In genomic region chr2:33660416-33661118, GRCh38 we compare ENCODE assay signal across 20 cellular contexts.
A peak's percentile ranks its signal among the peaks of the same experiment; 100 is the strongest.
DNase-seq lines count a peak whose midpoint lies in the region; ATAC-seq, FAIRE-seq and TF ChIP-seq lines count a peak whose summit lies in the region.
"Had no signal": no experiment of that assay in that cellular context is flagged by ENCODE, and none has a peak within 500 bp of the region (broad histone marks: within the 10 kb centered on the region; RNA-seq: fewer than 3 reads in every experiment).

No MANE protein-coding gene starts in this region.

- H3K4me2 ChIP-seq in PC-9 = peak overlapping the region; percentile 28; the same call in 1 of the 2 replicates
- no peak overlapping the region for H3K4me2 ChIP-seq in neuronal stem cell (ENCODE audit: insufficient read depth, low read length, poor library complexity, severe bottlenecking)
- H3K4me2 ChIP-seq: BLaER1, GM23338 had no signal

- H3F3A ChIP-seq in PC-9 (ENCODE audit: insufficient read depth, low read depth) = no peaks in the 10 kb centered on the region

- POLR2A ChIA-PET in PC-9 (lab: Charles Lee; ENCODE audit: unreplicated experiment) = interaction anchor here (0.6 kb wide), 1 partner anchor 43 kb away, joined by 8 read pairs; no protein-coding TSS in a partner anchor

- no peak overlapping the region for H3K4ac ChIP-seq in neuronal stem cell (ENCODE audit: low read length)

- peak; percentile 5 for DNase-seq in ELF-1 (ENCODE audit: low read depth, low spot score)
- peak; percentile 15 to 58 for DNase-seq in PC-9
- peak; percentile 10 for DNase-seq in bronchial epithelial cell (ENCODE audit: low read depth)
- DNase-seq in neuronal stem cell (ENCODE audit: low spot score) = no peak
- no peak for DNase-seq in activated T-cell treated with anti-CD3 and anti-CD28 coated beads, Interleukin-2, amount 50 U/mL, for 1 hour
- no peak for DNase-seq in esophagus squamous epithelium (lab: John Stamatoyannopoulos, UW)
- DNase-seq: 8988T, DMS79 treated with DMSO at 0.1 percent for 48 hours, HCEC 1CT, IMR-90 had no signal

- H3K4me3 ChIP-seq in PC-9 (no peak overlapping the region), bronchial epithelial cell (ENCODE audit: low read depth, low read length) (no peak overlapping the region), neuronal stem cell (ENCODE audit: low read length in 2 of 2) (no peak overlapping the region), esophagus squamous epithelium (no peak overlapping the region)
- H3K4me3 ChIP-seq: BLaER1, GM12878, GM23338 had no signal

- H3K4me3 Mint-ChIP-seq in activated T-helper 17 cell treated with anti-CD3 and anti-CD28 coated beads, Interleukin-2, amount 50 U/mL, for 72 hours = no peak overlapping the region
- H3K4me3 Mint-ChIP-seq: CD14-positive monocyte; CD4-positive, alpha-beta memory T cell; GM23338 had no signal

- H3K9me3 Mint-ChIP-seq in activated T-helper 17 cell treated with anti-CD3 and anti-CD28 coated beads, Interleukin-2, amount 50 U/mL, for 72 hours = no peaks in the 10 kb centered on the region

- no peak overlapping the region for H3K27ac Mint-ChIP-seq in activated T-helper 17 cell treated with anti-CD3 and anti-CD28 coated beads, Interleukin-2, amount 50 U/mL, for 72 hours
- H3K27ac Mint-ChIP-seq: CD14-positive monocyte; CD4-positive, alpha-beta memory T cell; GM23338 had no signal

- H2AK5ac ChIP-seq in neuronal stem cell (ENCODE audit: low read depth, low read length) = no peak overlapping the region

- no peak overlapping the region for H4K91ac ChIP-seq in neuronal stem cell (ENCODE audit: low read depth, low read length, poor library complexity)

- H3K36me3 ChIP-seq in PC-9 (ENCODE audit: low read depth) (no peaks in the 10 kb centered on the region), bronchial epithelial cell (ENCODE audit: control insufficient read depth, insufficient read depth, low read length) (no peaks in the 10 kb centered on the region), neuronal stem cell (replicated peaks in 1 of 2; ENCODE audit: control insufficient read depth in 2 of 2, insufficient read depth in 2 of 2, low read length in 2 of 2) (no peaks in the 10 kb centered on the region), esophagus squamous epithelium (no peaks in the 10 kb centered on the region)
- H3K36me3 ChIP-seq: BLaER1 had no signal

- H3K27me3 ChIP-seq in PC-9 (ENCODE audit: insufficient read depth, low read depth) = no peaks in the 10 kb centered on the region
- no peaks in the 10 kb centered on the region for H3K27me3 ChIP-seq in bronchial epithelial cell (ENCODE audit: control insufficient read depth, insufficient read depth, low read length)
- H3K27me3 ChIP-seq in neuronal stem cell (ENCODE audit: control insufficient read depth in 3 of 3, insufficient read depth in 3 of 3, low read depth in 1 of 3, low read length in 3 of 3) = no peaks in the 10 kb centered on the region
- no peaks in the 10 kb centered on the region for H3K27me3 ChIP-seq in esophagus squamous epithelium
- H3K27me3 ChIP-seq: BLaER1 had no signal

- H4K8ac ChIP-seq in neuronal stem cell (ENCODE audit: low read depth, low read length) = no peak overlapping the region

- no peaks in the 10 kb centered on the region for H3K27me3 Mint-ChIP-seq in activated T-helper 17 cell treated with anti-CD3 and anti-CD28 coated beads, Interleukin-2, amount 50 U/mL, for 72 hours

- no peak overlapping the region for H3K9ac ChIP-seq in neuronal stem cell (ENCODE audit: low read depth, low read length, poor library complexity)
- H3K9ac ChIP-seq: BLaER1 had no signal

- H3K79me1 ChIP-seq in neuronal stem cell (ENCODE audit: low read depth, low read length) = no peaks in the 10 kb centered on the region

- H3K14ac ChIP-seq in neuronal stem cell (ENCODE audit: low read length) = no peak overlapping the region

- no peak overlapping the region for H3K23ac ChIP-seq in neuronal stem cell (ENCODE audit: low read depth, low read length, poor library complexity)

- no peaks in the 10 kb centered on the region for H4K20me1 ChIP-seq in PC-9 (ENCODE audit: insufficient read depth)
- H4K20me1 ChIP-seq: BLaER1 had no signal

- no peak for FAIRE-seq in bronchial epithelial cell (lab: Jason Lieb, UNC)
- FAIRE-seq: GM12878, GM19239, H54, HTR-8/SVneo had no signal

- no peak overlapping the region for H2BK5ac ChIP-seq in neuronal stem cell (ENCODE audit: low read length)

- no peaks in the 10 kb centered on the region for H3K9me2 ChIP-seq in PC-9 (ENCODE audit: insufficient read depth)

- no peak for TF ChIP-seq POLR2A in esophagus squamous epithelium (IDR thresholded peaks at IDR 0.05)

- H3K36me3 Mint-ChIP-seq in activated T-helper 17 cell treated with anti-CD3 and anti-CD28 coated beads, Interleukin-2, amount 50 U/mL, for 72 hours (ENCODE audit: low read depth) = no peaks in the 10 kb centered on the region
- H3K36me3 Mint-ChIP-seq: CD14-positive monocyte; CD4-positive, alpha-beta memory T cell had no signal

- no peak for TF ChIP-seq CTCF in PC-9 (conservative IDR thresholded peaks at IDR 0.05)
- TF ChIP-seq CTCF in bronchial epithelial cell (IDR thresholded peaks at IDR 0.05; ENCODE audit: insufficient read depth, low read length, severe bottlenecking) = no peak
- no peak for TF ChIP-seq CTCF in esophagus squamous epithelium (IDR thresholded peaks at IDR 0.05)

- CTCF ChIA-PET in PC-9 (lab: Charles Lee) = no interaction called here

- no peaks in the 10 kb centered on the region for H3K79me2 ChIP-seq in PC-9 (ENCODE audit: low read depth)

- peak overlapping the region; percentile 48 for H3K18ac ChIP-seq in neuronal stem cell (ENCODE audit: low read length)

- H2BK120ac ChIP-seq in neuronal stem cell (ENCODE audit: low read depth, low read length) = no peak overlapping the region

- intact Hi-C loops in PC-9 (cut with micrococcal nuclease; ENCODE audit: unreplicated experiment) (no loop called here), esophagus squamous epithelium (cut with DNase I) (no loop called here)

- no peaks in the 10 kb centered on the region for H3K4me1 Mint-ChIP-seq in activated T-helper 17 cell treated with anti-CD3 and anti-CD28 coated beads, Interleukin-2, amount 50 U/mL, for 72 hours
- H3K4me1 Mint-ChIP-seq: CD14-positive monocyte; CD4-positive, alpha-beta memory T cell; GM23338 had no signal

- H3K9me3 ChIP-seq in PC-9 (ENCODE audit: insufficient read depth, low read depth) (no peaks in the 10 kb centered on the region; the same call in 1 of the 2 replicates), neuronal stem cell (replicated peaks in 1 of 2; ENCODE audit: control insufficient read depth in 2 of 2, insufficient read depth in 1 of 2, low read depth in 1 of 2, low read length in 2 of 2) (no peaks in the 10 kb centered on the region), esophagus squamous epithelium (peaks cover 0 to 6% (median 0%) of the 10 kb centered on the region in 3 donors)

- H2BK15ac ChIP-seq in neuronal stem cell (ENCODE audit: low read length) = no peak overlapping the region

- ATAC-seq in HG02884 (IDR thresholded peaks at IDR 0.05; ENCODE audit: unreplicated experiment) = no peak
- ATAC-seq in activated T-helper 17 cell treated with anti-CD3 and anti-CD28 coated beads, Interleukin-2, amount 50 U/mL, for 72 hours (replicated peaks) = no peak
- ATAC-seq: GM12878, GM23338 had no signal

- 0 out of 2 replicates have a peak overlapping the region, but pooled peaks have one; percentile 48 for H2AFZ ChIP-seq in PC-9
- no peak overlapping the region for H2AFZ ChIP-seq in neuronal stem cell (ENCODE audit: low read length)
- H2AFZ ChIP-seq: GM23338 had no signal

- WGBS in neuronal stem cell (ENCODE audit: extremely low coverage in 2 of 2, insufficient read length in 2 of 2, insufficient replicate concordance in 1 of 2), 2 donors = no CpG with 5 or more reads among the region's 10 CpGs
- 63 to 65% methylated on average over 9 to 10 of the region's 10 CpGs for WGBS in esophagus squamous epithelium, 2 donors

- H3K27ac ChIP-seq in PC-9 (no peak overlapping the region), neuronal stem cell (replicated peaks; ENCODE audit: low read length) (no peak overlapping the region), esophagus squamous epithelium (no peak overlapping the region)
- H3K27ac ChIP-seq: BLaER1 had no signal

- no peaks in the 10 kb centered on the region; the same call in 1 of the 2 replicates for H3K4me1 ChIP-seq in PC-9 (replicated peaks; ENCODE audit: insufficient read depth)
- no peaks in the 10 kb centered on the region for H3K4me1 ChIP-seq in neuronal stem cell (ENCODE audit: control insufficient read depth in 2 of 2, insufficient read depth in 1 of 2, low read depth in 1 of 2, low read length in 2 of 2)
- H3K4me1 ChIP-seq in esophagus squamous epithelium = no peaks in the 10 kb centered on the region

- H2BK12ac ChIP-seq in neuronal stem cell (ENCODE audit: low read length) = no peak overlapping the region

- no TSS peak for BruUV-seq in PC-9 (replicated peaks; lab: Mats Ljungman, UMichigan)

Comparison
In these comparisons a context has a peak if more than half of its experiments do, and no peak if none do; other contexts are left out.
1. DNase-seq: peak in ELF-1 (single experiment), PC-9 (2 of 2) and bronchial epithelial cell (single experiment); none in neuronal stem cell (single experiment), activated T-cell treated with anti-CD3 and anti-CD28 coated beads, Interleukin-2, amount 50 U/mL, for 1 hour (single experiment) and esophagus squamous epithelium (single experiment).